Comparison of ENCODE assay signal across 8 cellular contexts in the genomic region with DNA sequence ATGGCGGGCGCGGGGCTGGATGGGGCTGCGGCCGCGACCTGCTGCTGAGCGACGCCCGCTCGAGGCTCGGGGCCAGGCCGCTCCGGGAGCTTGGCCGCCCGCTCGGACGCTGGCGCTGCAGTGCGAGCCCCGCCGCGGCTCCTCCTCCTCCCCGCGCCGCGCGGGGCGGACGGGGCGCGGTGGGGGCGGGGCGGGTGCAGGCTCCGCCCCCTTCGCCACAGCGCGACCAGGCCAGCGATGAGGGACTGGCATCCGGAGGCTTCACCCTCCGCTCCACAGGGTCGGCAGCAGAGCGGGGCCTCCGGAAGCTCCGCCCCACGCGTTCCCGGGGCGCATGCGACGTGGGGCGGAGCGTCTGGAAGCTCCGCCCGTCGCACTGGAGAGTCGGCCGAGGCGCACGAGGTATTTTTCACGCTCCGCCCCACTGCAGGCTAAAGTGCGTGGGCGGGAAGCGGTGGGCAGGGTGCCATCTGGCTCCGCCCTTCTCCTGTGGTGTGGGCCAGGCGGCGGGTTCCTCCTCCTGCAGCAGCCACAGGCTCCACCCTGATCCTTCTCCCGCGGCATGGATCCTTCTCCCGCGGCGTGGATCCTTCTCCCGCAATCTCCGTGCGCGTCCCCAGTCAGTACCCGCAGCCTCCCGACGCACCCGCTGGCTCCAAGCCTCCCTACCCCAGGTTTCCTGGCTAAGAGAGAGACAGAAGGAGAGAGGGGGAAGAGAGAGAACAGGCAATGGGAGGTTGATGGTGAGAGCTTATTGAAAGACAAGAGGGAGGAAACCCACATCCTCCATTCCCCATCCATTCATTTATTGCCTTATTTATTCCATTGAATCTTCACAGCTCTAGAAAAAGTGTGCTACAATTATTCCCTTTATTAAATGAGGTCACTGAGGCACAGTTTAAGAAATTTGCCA.
DNase-seq lines count a peak whose midpoint lies in the region; ATAC-seq and TF ChIP-seq lines count a peak whose summit lies in the region.
"Not testable (repeated sequence)": the region's sequence is repeated elsewhere in the genome, so short reads cannot be mapped to it uniquely, and the experiment has no call there.

No MANE protein-coding gene starts in this region.

- no CpG with 5 or more reads among the region's 80 CpGs for WGBS in transverse colon (ENCODE audit: low coverage in 1 of 2), 2 donors

- DNase-seq in GM04503 (ENCODE audit: low read depth) = peak; percentile 61
- peak; percentile 71 for DNase-seq in HS-27A (ENCODE audit: low read depth)
- peak; percentile 52 for DNase-seq in NCI-H748 treated with DMSO at 0.1 percent for 48 hours (lab: John Stamatoyannopoulos, UW)
- peak; percentile 94 for DNase-seq in activated CD4-positive, alpha-beta T cell treated with anti-CD3 and anti-CD28 coated beads for 36 hours
- peak; percentile 90 to 94 for DNase-seq in breast epithelium (ENCODE audit: low spot score in 2 of 2)
- DNase-seq in transverse colon = peak; percentile 90

- not testable (repeated sequence) for H3K9me3 Mint-ChIP-seq in activated CD4-positive, alpha-beta T cell treated with anti-CD3 and anti-CD28 coated beads for 36 hours (ENCODE audit: low read depth)

- H3K4me1 Mint-ChIP-seq in activated CD4-positive, alpha-beta T cell treated with anti-CD3 and anti-CD28 coated beads for 36 hours = not testable (repeated sequence)

- H3K27me3 Mint-ChIP-seq in activated CD4-positive, alpha-beta T cell treated with anti-CD3 and anti-CD28 coated beads for 36 hours = not testable (repeated sequence)

- not testable (repeated sequence) for TF ChIP-seq EP300 in transverse colon (IDR thresholded peaks at IDR 0.05; ENCODE audit: low read depth)

- H3K4me3 Mint-ChIP-seq in activated CD4-positive, alpha-beta T cell treated with anti-CD3 and anti-CD28 coated beads for 36 hours = peak overlapping the region; percentile 73

- H3K4me3 ChIP-seq in breast epithelium (peak overlapping the region in 2 of 3 donors; percentile 67 to 74), iPS-11a (ENCODE audit: low read depth, low read length) (peak overlapping the region; percentile 41), rectal smooth muscle tissue (ENCODE audit: low read length) (peak overlapping the region; percentile 46), transverse colon (peak overlapping the region in 2 of 4 donors; percentile 47 to 59)

- not testable (repeated sequence) for H3K36me3 ChIP-seq in breast epithelium; rectal smooth muscle tissue (ENCODE audit: control insufficient read depth, insufficient read depth, low read length); transverse colon

- TF ChIP-seq POLR2A in breast epithelium (IDR thresholded peaks at IDR 0.05); transverse colon (IDR thresholded peaks at IDR 0.05): not testable (repeated sequence)

- not testable (repeated sequence) for H3K9ac ChIP-seq in rectal smooth muscle tissue (ENCODE audit: low read length)

- H3K27ac ChIP-seq in breast epithelium = peak overlapping the region in 1 of 2 donors; percentile 85
- peak overlapping the region; percentile 51 for H3K27ac ChIP-seq in rectal smooth muscle tissue (ENCODE audit: low read depth, low read length)
- H3K27ac ChIP-seq in transverse colon = peak overlapping the region; percentile 63 to 89 (median 79)

- peak; percentile 89 for ATAC-seq in activated CD4-positive, alpha-beta T cell treated with anti-CD3 and anti-CD28 coated beads for 36 hours

- POLR2A ChIA-PET in activated CD4-positive, alpha-beta T cell treated with anti-CD3 and anti-CD28 coated beads for 36 hours (lab: Charles Lee) = not testable (repeated sequence)

- intact Hi-C loops in activated CD4-positive, alpha-beta T cell treated with anti-CD3 and anti-CD28 coated beads for 36 hours (cut with DNase I, micrococcal nuclease) = loop anchor here in 1 of 2 experiments (5.0 to 10.0 kb wide), 2 partner anchors 100 to 523 kb away; a partner anchor contains a TSS
- intact Hi-C loops in breast epithelium (cut with DNase I; ENCODE audit: low total_unique reads); transverse colon (cut with DNase I; ENCODE audit: low total_unique reads): not testable (repeated sequence)

- not testable (repeated sequence) for H3K9me3 ChIP-seq in breast epithelium, transverse colon

- not testable (repeated sequence) for TF ChIP-seq CTCF in breast epithelium (IDR thresholded peaks at IDR 0.05); transverse colon (IDR thresholded peaks at IDR 0.05)

- in situ Hi-C loops in transverse colon (cut with MboI; ENCODE audit: low pct_ligation_motif_present in 1 of 4, low pct_unique_long_range_greater_than_20kb in 1 of 4, low sequenced_read_pairs in 3 of 4) = not testable (repeated sequence)

- not testable (repeated sequence) for H3K36me3 Mint-ChIP-seq in activated CD4-positive, alpha-beta T cell treated with anti-CD3 and anti-CD28 coated beads for 36 hours (ENCODE audit: low read depth)

- not testable (repeated sequence) for H3K4me1 ChIP-seq in breast epithelium; rectal smooth muscle tissue (ENCODE audit: control insufficient read depth, insufficient read depth, low read length); transverse colon

- H3K27ac Mint-ChIP-seq in activated CD4-positive, alpha-beta T cell treated with anti-CD3 and anti-CD28 coated beads for 36 hours = peak overlapping the region; percentile 77

- CTCF ChIA-PET in activated CD4-positive, alpha-beta T cell treated with anti-CD3 and anti-CD28 coated beads for 36 hours (lab: Charles Lee) = not testable (repeated sequence)

- not testable (repeated sequence) for H3K27me3 ChIP-seq in breast epithelium; rectal smooth muscle tissue (ENCODE audit: control insufficient read depth, insufficient read depth, low read length); transverse colon
